Comparison of ENCODE assay signal across 8 cellular contexts in the genomic region with DNA sequence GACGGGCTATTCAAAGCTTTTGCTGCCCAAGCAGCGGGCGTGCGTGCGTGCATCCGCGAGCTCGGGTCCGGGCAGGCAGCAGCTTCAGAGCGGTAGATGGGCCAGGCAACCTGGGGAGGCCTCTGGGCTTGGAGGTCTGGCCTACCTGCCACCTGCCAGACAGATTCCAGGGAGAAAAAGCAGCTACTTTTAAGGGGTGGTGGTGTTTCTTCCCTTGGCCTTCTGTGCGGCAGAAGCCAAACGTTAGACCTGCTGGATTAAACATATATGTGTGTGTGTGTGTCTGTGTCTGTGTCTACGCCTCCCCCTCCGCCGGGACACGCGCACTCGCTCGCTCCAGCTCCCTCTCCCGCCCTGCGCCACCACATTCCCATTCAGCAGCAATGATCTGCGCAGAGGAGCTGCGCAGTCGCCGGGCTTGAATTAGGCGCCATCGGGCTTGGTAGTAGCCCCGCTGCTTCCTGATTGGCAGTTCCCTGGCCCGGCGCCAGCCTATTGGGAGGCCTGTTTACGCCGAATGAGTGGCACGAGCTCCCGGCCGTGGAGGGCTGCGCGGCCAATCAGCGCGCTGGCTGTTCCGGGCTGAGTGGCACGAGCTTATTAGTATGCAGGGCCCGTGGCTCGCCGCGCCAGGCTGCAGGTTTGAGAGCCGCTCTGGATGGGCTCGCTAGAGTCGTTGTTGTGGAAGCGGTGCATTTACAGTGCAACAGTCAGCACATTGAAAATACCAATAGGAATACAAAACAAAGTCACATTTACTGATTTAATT. TPM values are rescaled to one million over a fixed set of nuclear protein-coding genes. Genes with fewer than 3 reads are reported as not detected.
DNase-seq lines count a peak whose midpoint lies in the region; ATAC-seq and TF ChIP-seq lines count a peak whose summit lies in the region.

A gene (plus strand): TSS at position 627 of the 769 bp plus-strand sequence. CDS start 4,283 bp downstream, outside the sequence.

- H3K9me3 Mint-ChIP-seq in activated naive CD8-positive, alpha-beta T cell treated with anti-CD3 and anti-CD28 coated beads, Interleukin-2, amount 50 U/mL, for 24 hours, result no peaks in the 10 kb centered on the region
- peaks cover 38% of the 10 kb centered on the region for H3K9me3 Mint-ChIP-seq in glutamatergic neuron (ENCODE audit: unreplicated experiment)

- peak; percentile 87 for ATAC-seq in activated naive CD8-positive, alpha-beta T cell treated with anti-CD3 and anti-CD28 coated beads, Interleukin-2, amount 50 U/mL, for 24 hours
- ATAC-seq in HG03025 (IDR thresholded peaks at IDR 0.05; ENCODE audit: low FRiP score, unreplicated experiment), result no peak

- peak within 1 kb of the TSS; percentile 83 for H3K27ac Mint-ChIP-seq in activated naive CD8-positive, alpha-beta T cell treated with anti-CD3 and anti-CD28 coated beads, Interleukin-2, amount 50 U/mL, for 24 hours
- H3K27ac Mint-ChIP-seq in glutamatergic neuron (ENCODE audit: unreplicated experiment), result peak within 1 kb of the TSS; percentile 95

- no peaks in the 10 kb centered on the region for H3K36me3 Mint-ChIP-seq in activated naive CD8-positive, alpha-beta T cell treated with anti-CD3 and anti-CD28 coated beads, Interleukin-2, amount 50 U/mL, for 24 hours (ENCODE audit: low read depth)
- no peaks in the 10 kb centered on the region for H3K36me3 Mint-ChIP-seq in glutamatergic neuron (ENCODE audit: unreplicated experiment)

- peaks cover 58% of the 10 kb centered on the region for H3K27me3 Mint-ChIP-seq in activated naive CD8-positive, alpha-beta T cell treated with anti-CD3 and anti-CD28 coated beads, Interleukin-2, amount 50 U/mL, for 24 hours
- peaks cover 32% of the 10 kb centered on the region for H3K27me3 Mint-ChIP-seq in glutamatergic neuron (ENCODE audit: unreplicated experiment)

- peaks cover 34% of the 10 kb centered on the region for H3K4me1 Mint-ChIP-seq in activated naive CD8-positive, alpha-beta T cell treated with anti-CD3 and anti-CD28 coated beads, Interleukin-2, amount 50 U/mL, for 24 hours
- H3K4me1 Mint-ChIP-seq in glutamatergic neuron (ENCODE audit: low read depth, unreplicated experiment), result peaks cover 23% of the 10 kb centered on the region

- DNase-seq in NCI-H128 (lab: John Stamatoyannopoulos, UW; ENCODE audit: unreplicated experiment) (peak; percentile 99), SW480 (ENCODE audit: low spot score) (peak; percentile 99), glutamatergic neuron (peak; percentile 100), nucleus accumbens (lab: John Stamatoyannopoulos, UW) (peak; percentile 97 to 100 (median 100)), superior temporal gyrus (ENCODE audit: extremely low spot score) (peak; percentile 100)
- DNase-seq in activated naive CD8-positive, alpha-beta T cell treated with anti-CD3 and anti-CD28 coated beads, Interleukin-2, amount 50 U/mL, for 24 hours, result peak; percentile 94

- peak within 1 kb of the TSS; percentile 10; the same call in 1 of the 2 replicates for H3K4me3 ChIP-seq in GM08714 (ENCODE audit: low read length)

- TF ChIP-seq CTCF in glutamatergic neuron (IDR thresholded peaks at IDR 0.05; ENCODE audit: partially characterized antibody, unreplicated experiment), result no peak

- H3K4me3 Mint-ChIP-seq in activated naive CD8-positive, alpha-beta T cell treated with anti-CD3 and anti-CD28 coated beads, Interleukin-2, amount 50 U/mL, for 24 hours, result peak within 1 kb of the TSS; percentile 68
- peak within 1 kb of the TSS; percentile 91 for H3K4me3 Mint-ChIP-seq in glutamatergic neuron (ENCODE audit: unreplicated experiment)

RNA-seq across cellular contexts. Expression of the gene that starts here (rescaled TPM):
- total RNA-seq in glutamatergic neuron (ENCODE audit: unreplicated experiment), result 111 TPM
